1 cellular context compared by ENCODE assay signal in genomic region chr13:113129480-113129879, GRCh38.
TF ChIP-seq lines count a peak whose summit lies in the region.

No MANE protein-coding gene starts in this region.

TF ChIP-seq in GM23338, 12 proteins besides CTCF, POLR2A, EP300 and RAD21 (continued from another document):
- TF ChIP-seq REST (IDR thresholded peaks at IDR 0.05; ENCODE audit: unreplicated experiment) (no peak), EZH2phosphoT487 (IDR thresholded peaks at IDR 0.05; ENCODE audit: unreplicated experiment) (no peak), ZNF331 (CRISPR knock-in tag; IDR thresholded peaks at IDR 0.05; ENCODE audit: low read depth) (no peak), CREB1 (CRISPR knock-in tag; IDR thresholded peaks at IDR 0.05; ENCODE audit: low read depth) (no peak), JUNB (IDR thresholded peaks at IDR 0.05; ENCODE audit: unreplicated experiment) (no peak), EZH2 (IDR thresholded peaks at IDR 0.05; ENCODE audit: low read depth, unreplicated experiment) (no peak), POLR2AphosphoS5 (IDR thresholded peaks at IDR 0.05; ENCODE audit: low read depth) (no peak), ZNF462 (CRISPR knock-in tag; IDR thresholded peaks at IDR 0.05) (no peak), STAT1 (IDR thresholded peaks at IDR 0.05; ENCODE audit: unreplicated experiment) (no peak), ETS1 (IDR thresholded peaks at IDR 0.05) (no peak)
